ENCODE assay signal across 8 cellular contexts in genomic region chr3:185283374-185283935, GRCh38. TPM values are rescaled to one million over a fixed set of nuclear protein-coding genes. Genes with fewer than 3 reads are reported as not detected.
DNase-seq lines count a peak whose midpoint lies in the region; ATAC-seq and TF ChIP-seq lines count a peak whose summit lies in the region.

No MANE protein-coding gene starts in this region.

- peak overlapping the region; percentile 82 to 91 for H3K27ac Mint-ChIP-seq in T-cell

- no peak overlapping the region for H3K9ac ChIP-seq in skeletal muscle tissue (ENCODE audit: low read depth in 1 of 3, low read length in 3 of 3)

- no peak for DNase-seq in T-cell
- no peak for DNase-seq in foreskin fibroblast
- DNase-seq in anterior cingulate cortex (lab: John Stamatoyannopoulos, UW) = no peak
- DNase-seq in GDM1 (lab: John Stamatoyannopoulos, UW) = no peak
- DNase-seq in UCSD-AML1 (lab: John Stamatoyannopoulos, UW; ENCODE audit: unreplicated experiment) = no peak
- DNase-seq in 8988T = no peak

- H3K4me1 Mint-ChIP-seq in T-cell = peaks cover 16 to 22% (median 20%) of the 10 kb centered on the region in 3 donors

- POLR2A ChIA-PET in T-cell (lab: Charles Lee) = no interaction called here

- ATAC-seq in GM21825 (IDR thresholded peaks at IDR 0.05; ENCODE audit: unreplicated experiment) = peak; percentile 2
- no peak for ATAC-seq in T-cell (replicated peaks in 1 of 4)

- H3K4me3 Mint-ChIP-seq in T-cell = peak overlapping the region; percentile 83 to 94 (median 92)

- peaks cover under 1% of the 10 kb centered on the region for H3K36me3 Mint-ChIP-seq in T-cell

- no peaks in the 10 kb centered on the region for H3K36me3 ChIP-seq in skeletal muscle tissue (ENCODE audit: control insufficient read depth in 3 of 3, insufficient read depth in 3 of 3, low read length in 3 of 3)

- H3K4me3 ChIP-seq in foreskin fibroblast (ENCODE audit: low read depth in 1 of 2, low read length in 2 of 2) = peak overlapping the region; percentile 68 to 90
- H3K4me3 ChIP-seq in skeletal muscle tissue (ENCODE audit: low read length in 3 of 3) = peak overlapping the region; percentile 81 to 98 (median 90)

- TF ChIP-seq CTCF in foreskin fibroblast (IDR thresholded peaks at IDR 0.05; ENCODE audit: low read depth, low read length) = no peak

- peaks cover 0 to 11% (median 0%) of the 10 kb centered on the region in 3 donors for H3K9me3 ChIP-seq in skeletal muscle tissue (ENCODE audit: control insufficient read depth in 3 of 3, low read length in 3 of 3)

- peaks cover 0 to 4% (median 4%) of the 10 kb centered on the region in 3 donors for H3K9me3 Mint-ChIP-seq in T-cell

- CTCF ChIA-PET in T-cell (lab: Charles Lee) = interaction anchor here in 1 of 2 donors (0.6 kb wide), 1 partner anchor 304 kb away, joined by 10 read pairs; no protein-coding TSS in a partner anchor

- peaks cover 8 to 13% (median 9%) of the 10 kb centered on the region in 3 donors for H3K4me1 ChIP-seq in skeletal muscle tissue (ENCODE audit: control insufficient read depth in 3 of 3, insufficient read depth in 3 of 3, low read length in 3 of 3)

- H3K27ac ChIP-seq in skeletal muscle tissue (ENCODE audit: low read depth, low read length) = no peak overlapping the region

- peaks cover 20 to 22% of the 10 kb centered on the region in 2 donors for H3K27me3 Mint-ChIP-seq in T-cell

- H3K27me3 ChIP-seq in skeletal muscle tissue (ENCODE audit: control insufficient read depth in 3 of 3, insufficient read depth in 3 of 3, low read length in 3 of 3) = peaks cover 0 to 9% (median 0%) of the 10 kb centered on the region in 3 donors

RNA-seq across cellular contexts. Expression of gene EHHADH, which starts 29.6 kb away (rescaled TPM):
- total RNA-seq in T-cell (1 to 10 TPM in 4 of 5 donors, under 1 TPM in 1; 0.60 to 3.7 (median 1.9) TPM), skeletal muscle tissue (1.0 TPM)
